ENCODE assay signal across 1 cellular context in genomic region chr4:159925770-159926169, GRCh38.
TF ChIP-seq lines count a peak whose summit lies in the region.

No MANE protein-coding gene starts in this region.

TF ChIP-seq in GM23338, 12 proteins besides CTCF, POLR2A, EP300 and RAD21 (continued from another document):
- no peak for TF ChIP-seq REST (IDR thresholded peaks at IDR 0.05; ENCODE audit: unreplicated experiment)
- no peak for TF ChIP-seq ZNF114 (CRISPR knock-in tag; IDR thresholded peaks at IDR 0.05)
- TF ChIP-seq ETS1 (IDR thresholded peaks at IDR 0.05): no peak
- TF ChIP-seq EZH2phosphoT487 (IDR thresholded peaks at IDR 0.05; ENCODE audit: unreplicated experiment): no peak
